10 cellular contexts compared by ENCODE assay signal in the genomic region with DNA sequence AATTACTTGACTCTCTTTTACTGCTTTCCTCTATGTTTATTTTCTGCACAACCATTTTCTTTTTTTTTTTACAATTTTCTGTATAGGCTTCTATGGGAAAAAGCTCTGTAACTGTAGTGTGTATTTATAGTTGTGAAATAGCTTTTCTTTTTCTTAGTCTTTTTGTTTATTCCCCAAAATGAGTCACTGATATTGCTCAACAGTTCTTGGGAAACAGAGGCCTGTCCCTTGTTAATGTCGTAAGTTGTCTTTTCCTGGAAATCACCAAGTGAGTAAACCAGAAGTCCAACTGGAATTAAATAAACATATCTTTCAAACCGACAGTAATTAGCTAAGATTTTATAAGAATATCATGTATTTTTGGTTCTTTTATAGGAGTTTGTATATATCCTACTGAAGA.
A peak's percentile ranks its signal among the peaks of the same experiment; 100 is the strongest.
DNase-seq lines count a peak whose midpoint lies in the region; ATAC-seq, FAIRE-seq and TF ChIP-seq lines count a peak whose summit lies in the region.
"Had no signal": no experiment of that assay in that cellular context is flagged by ENCODE, and none has a peak within 500 bp of the region (broad histone marks: within the 10 kb centered on the region; RNA-seq: fewer than 3 reads in every experiment).

No MANE protein-coding gene starts in this region.

- dilution Hi-C loops in endothelial cell of umbilical vein (cut with MboI; ENCODE audit: extremely low pct_ligation_motif_present, low sequenced_read_pairs) = no loop called here

- no peaks in the 10 kb centered on the region for H3K27me3 Mint-ChIP-seq in activated T-helper 1 cell treated with anti-CD3 and anti-CD28 coated beads, Interleukin-12 subunit alpha, Interleukin-12 subunit beta, Interleukin-2, Interleukin-4 antibody, amounts not matched to agents 30 ng/mL and 10 ng/mL and 1 ng/mL, durations not matched to agents 14 hours and 24 hours and 36 hours (ENCODE audit: insufficient read depth)
- H3K27me3 Mint-ChIP-seq: CD8-positive, alpha-beta memory T cell had no signal

- no peak overlapping the region for H3K4me2 ChIP-seq in endothelial cell of umbilical vein (ENCODE audit: insufficient read depth, low read length)

- H3K36me3 ChIP-seq in endothelial cell of umbilical vein (ENCODE audit: control insufficient read depth in 2 of 2, extremely low read depth in 1 of 2, insufficient read depth in 2 of 2, low read length in 2 of 2) = no peaks in the 10 kb centered on the region
- H3K36me3 ChIP-seq in mucosa of descending colon (ENCODE audit: low read depth) = no peaks in the 10 kb centered on the region

- no peak overlapping the region for H3K27ac Mint-ChIP-seq in activated T-helper 1 cell treated with anti-CD3 and anti-CD28 coated beads, Interleukin-12 subunit alpha, Interleukin-12 subunit beta, Interleukin-2, Interleukin-4 antibody, amounts not matched to agents 30 ng/mL and 10 ng/mL and 1 ng/mL, durations not matched to agents 14 hours and 24 hours and 36 hours
- H3K27ac Mint-ChIP-seq: CD8-positive, alpha-beta memory T cell had no signal

- no peaks in the 10 kb centered on the region for H3K79me2 ChIP-seq in endothelial cell of umbilical vein (ENCODE audit: control insufficient read depth, insufficient read depth, low read length)

- no peaks in the 10 kb centered on the region for H3K27me3 ChIP-seq in endothelial cell of umbilical vein (ENCODE audit: control insufficient read depth in 2 of 2, insufficient read depth in 2 of 2, low read length in 2 of 2)

- no peaks in the 10 kb centered on the region for H3K9me1 ChIP-seq in endothelial cell of umbilical vein (replicated peaks; ENCODE audit: control insufficient read depth, extremely low read depth, insufficient read depth, low read length)

- TF ChIP-seq POLR2A in endothelial cell of umbilical vein (IDR thresholded peaks at IDR 0.05; ENCODE audit: low read depth, low read length) = no peak

- CTCF ChIA-PET in endothelial cell of umbilical vein (lab: Charles Lee) = interaction anchor here (0.6 to 1.5 kb wide), 6 partner anchors 13 to 319 kb away, joined by 3 to 4 read pairs (median 3); no protein-coding TSS in a partner anchor

- no peak overlapping the region for H3K4me3 Mint-ChIP-seq in activated T-helper 1 cell treated with anti-CD3 and anti-CD28 coated beads, Interleukin-12 subunit alpha, Interleukin-12 subunit beta, Interleukin-2, Interleukin-4 antibody, amounts not matched to agents 30 ng/mL and 10 ng/mL and 1 ng/mL, durations not matched to agents 14 hours and 24 hours and 36 hours
- H3K4me3 Mint-ChIP-seq: CD8-positive, alpha-beta memory T cell had no signal

- no peaks in the 10 kb centered on the region for H3K4me1 Mint-ChIP-seq in activated T-helper 1 cell treated with anti-CD3 and anti-CD28 coated beads, Interleukin-12 subunit alpha, Interleukin-12 subunit beta, Interleukin-2, Interleukin-4 antibody, amounts not matched to agents 30 ng/mL and 10 ng/mL and 1 ng/mL, durations not matched to agents 14 hours and 24 hours and 36 hours (ENCODE audit: low read depth)
- H3K4me1 Mint-ChIP-seq: CD8-positive, alpha-beta memory T cell had no signal

- H3K27ac ChIP-seq in endothelial cell of umbilical vein (ENCODE audit: insufficient read depth, low read depth, low read length) = no peak overlapping the region

- TF ChIP-seq CTCF in endothelial cell of umbilical vein (IDR thresholded peaks at IDR 0.05; ENCODE audit: extremely low read depth in 1 of 2, insufficient read depth in 1 of 2, low read depth in 1 of 2, low read length in 2 of 2) (no peak), mucosa of descending colon (IDR thresholded peaks at IDR 0.05) (no peak)

- no peaks in the 10 kb centered on the region for H3K9me3 ChIP-seq in endothelial cell of umbilical vein (replicated peaks; ENCODE audit: control insufficient read depth, insufficient read depth, low read length)
- H3K9me3 ChIP-seq in mucosa of descending colon = no peaks in the 10 kb centered on the region

- no peak overlapping the region for H3K9ac ChIP-seq in endothelial cell of umbilical vein (replicated peaks; ENCODE audit: extremely low read depth, insufficient read depth, low read length)

- H2AFZ ChIP-seq in endothelial cell of umbilical vein (ENCODE audit: low read depth, low read length) = no peak overlapping the region

- no peaks in the 10 kb centered on the region for H4K20me1 ChIP-seq in endothelial cell of umbilical vein (replicated peaks; ENCODE audit: control insufficient read depth, extremely low read depth, insufficient read depth, low read length)

- H3K4me3 ChIP-seq in endothelial cell of umbilical vein (replicated peaks in 1 of 3; ENCODE audit: insufficient read depth in 1 of 3, low read depth in 1 of 3, low read length in 3 of 3) = no peak overlapping the region
- no peak overlapping the region for H3K4me3 ChIP-seq in mucosa of descending colon

- no peaks in the 10 kb centered on the region for H3K36me3 Mint-ChIP-seq in activated T-helper 1 cell treated with anti-CD3 and anti-CD28 coated beads, Interleukin-12 subunit alpha, Interleukin-12 subunit beta, Interleukin-2, Interleukin-4 antibody, amounts not matched to agents 30 ng/mL and 10 ng/mL and 1 ng/mL, durations not matched to agents 14 hours and 24 hours and 36 hours (ENCODE audit: low read depth)
- H3K36me3 Mint-ChIP-seq: CD8-positive, alpha-beta memory T cell had no signal

- ATAC-seq in mucosa of descending colon = peak; percentile 69
- ATAC-seq in HG03280 (IDR thresholded peaks at IDR 0.05; ENCODE audit: unreplicated experiment) = no peak
- ATAC-seq in GM21825 (IDR thresholded peaks at IDR 0.05; ENCODE audit: unreplicated experiment) = no peak
- ATAC-seq in HG02610 (IDR thresholded peaks at IDR 0.05; ENCODE audit: unreplicated experiment) = no peak

- intact Hi-C loops in endothelial cell of umbilical vein (cut with micrococcal nuclease) (no loop called here), mucosa of descending colon (cut with DNase I, micrococcal nuclease) (no loop called here)
- intact Hi-C loops in activated T-helper 1 cell treated with anti-CD3 and anti-CD28 coated beads, Interleukin-12 subunit alpha, Interleukin-12 subunit beta, Interleukin-2, Interleukin-4 antibody, amounts not matched to agents 30 ng/mL and 10 ng/mL and 1 ng/mL, durations not matched to agents 14 hours and 24 hours and 36 hours (cut with micrococcal nuclease) = no loop called here

- DNase-seq in AG08396 (ENCODE audit: low spot score) (peak; percentile 71), NOMO-1 (lab: John Stamatoyannopoulos, UW; ENCODE audit: unreplicated experiment in 2 of 2) (peak; percentile 41 to 63), endothelial cell of umbilical vein (ENCODE audit: low read depth, low spot score) (peak; percentile 64), mucosa of descending colon (peak in 1 of 3 donors; percentile 15)
- no peak for DNase-seq in activated T-helper 1 cell treated with anti-CD3 and anti-CD28 coated beads, Interleukin-12 subunit alpha, Interleukin-12 subunit beta, Interleukin-2, Interleukin-4 antibody, amounts not matched to agents 30 ng/mL and 10 ng/mL and 1 ng/mL, durations not matched to agents 14 hours and 24 hours and 36 hours (ENCODE audit: low spot score)
- DNase-seq: activated CD4-positive, alpha-beta T cell treated with anti-CD3 and anti-CD28 coated beads for 48 hours; CD8-positive, alpha-beta memory T cell had no signal

- no peak for FAIRE-seq in endothelial cell of umbilical vein (lab: Jason Lieb, UNC)

- no peaks in the 10 kb centered on the region for H3K9me3 Mint-ChIP-seq in activated T-helper 1 cell treated with anti-CD3 and anti-CD28 coated beads, Interleukin-12 subunit alpha, Interleukin-12 subunit beta, Interleukin-2, Interleukin-4 antibody, amounts not matched to agents 30 ng/mL and 10 ng/mL and 1 ng/mL, durations not matched to agents 14 hours and 24 hours and 36 hours

- BruUV-seq in endothelial cell of umbilical vein (replicated peaks; lab: Mats Ljungman, UMichigan) = no TSS peak

- H3K4me1 ChIP-seq in endothelial cell of umbilical vein (ENCODE audit: control insufficient read depth, extremely low read depth, insufficient read depth, low read length) (no peaks in the 10 kb centered on the region), mucosa of descending colon (ENCODE audit: low read depth) (peaks cover 3% of the 10 kb centered on the region)

- POLR2A ChIA-PET in endothelial cell of umbilical vein (lab: Charles Lee) = interaction anchor here (0.6 kb wide), 2 partner anchors 159 to 308 kb away, joined by 3 to 6 read pairs; no protein-coding TSS in a partner anchor

TF ChIP-seq in endothelial cell of umbilical vein, 7 proteins besides CTCF, POLR2A, EP300 and RAD21:
- TF ChIP-seq POLR2AphosphoS5 (IDR thresholded peaks at IDR 0.05; ENCODE audit: insufficient read depth, low read depth, low read length) = no peak
- peak; percentile 51 for TF ChIP-seq FOS (IDR thresholded peaks at IDR 0.05; ENCODE audit: borderline replicate concordance, insufficient read depth, low read length)
